10 cellular contexts compared by ENCODE assay signal in genomic region chr1:154453577-154454352, GRCh38. TPM values are rescaled to one million over a fixed set of nuclear protein-coding genes. Genes with fewer than 3 reads are reported as not detected.
DNase-seq lines count a peak whose midpoint lies in the region; ATAC-seq and TF ChIP-seq lines count a peak whose summit lies in the region.
"Had no signal": no experiment of that assay in that cellular context is flagged by ENCODE, and none has a peak within 500 bp of the region (broad histone marks: within the 10 kb centered on the region; RNA-seq: fewer than 3 reads in every experiment).

No MANE protein-coding gene starts in this region.

- H3K9me3 ChIP-seq in right atrium auricular region, result no peaks in the 10 kb centered on the region
- H3K9me3 ChIP-seq in heart left ventricle, result no peaks in the 10 kb centered on the region
- H3K9me3 ChIP-seq in vagina, result no peaks in the 10 kb centered on the region

- no peak for TF ChIP-seq POLR2A in heart left ventricle (IDR thresholded peaks at IDR 0.05)
- TF ChIP-seq POLR2A in vagina (IDR thresholded peaks at IDR 0.05), result no peak

- H3K9me3 Mint-ChIP-seq in activated T-helper 17 cell treated with anti-CD3 and anti-CD28 coated beads, Interleukin-2, amount 50 U/mL, for 72 hours, result no peaks in the 10 kb centered on the region
- no peaks in the 10 kb centered on the region for H3K9me3 Mint-ChIP-seq in activated T-cell treated with anti-CD3 and anti-CD28 coated beads, Interleukin-2, amount 50 U/mL, for 72 hours

- TF ChIP-seq CTCF in right atrium auricular region (IDR thresholded peaks at IDR 0.05) (no peak), heart left ventricle (IDR thresholded peaks at IDR 0.05) (no peak), vagina (IDR thresholded peaks at IDR 0.05) (no peak)

- no peak overlapping the region for H3K4me3 ChIP-seq in right atrium auricular region
- H3K4me3 ChIP-seq in heart left ventricle, result no peak overlapping the region
- no peak overlapping the region for H3K4me3 ChIP-seq in vagina

- H3K27me3 ChIP-seq in right atrium auricular region (no peaks in the 10 kb centered on the region), heart left ventricle (no peaks in the 10 kb centered on the region), vagina (no peaks in the 10 kb centered on the region)

- peak overlapping the region; percentile 43 for H3K4me3 Mint-ChIP-seq in activated T-helper 17 cell treated with anti-CD3 and anti-CD28 coated beads, Interleukin-2, amount 50 U/mL, for 72 hours
- peak overlapping the region in 1 of 2 donors; percentile 13 for H3K4me3 Mint-ChIP-seq in activated T-cell treated with anti-CD3 and anti-CD28 coated beads, Interleukin-2, amount 50 U/mL, for 72 hours

- peaks cover 0 to 9% of the 10 kb centered on the region in 2 donors for H3K4me1 ChIP-seq in right atrium auricular region
- peaks cover 0 to 44% (median 8%) of the 10 kb centered on the region in 12 donors for H3K4me1 ChIP-seq in heart left ventricle
- H3K4me1 ChIP-seq in vagina, result peaks cover 9% of the 10 kb centered on the region

- H3K27ac Mint-ChIP-seq in activated T-helper 17 cell treated with anti-CD3 and anti-CD28 coated beads, Interleukin-2, amount 50 U/mL, for 72 hours, result no peak overlapping the region
- H3K27ac Mint-ChIP-seq in activated T-cell treated with anti-CD3 and anti-CD28 coated beads, Interleukin-2, amount 50 U/mL, for 72 hours, result no peak overlapping the region
- H3K27ac Mint-ChIP-seq: progenitor cell of endocrine pancreas had no signal

- H3K27ac ChIP-seq in right atrium auricular region (no peak overlapping the region), heart left ventricle (peak overlapping the region in 2 of 12 donors; percentile 15 to 71), vagina (peak overlapping the region; percentile 20)

- peak; percentile 85 for ATAC-seq in Right ventricle myocardium inferior
- ATAC-seq in activated T-helper 17 cell treated with anti-CD3 and anti-CD28 coated beads, Interleukin-2, amount 50 U/mL, for 72 hours (replicated peaks), result peak; percentile 68
- ATAC-seq in heart left ventricle, result peak; percentile 45 to 82 (median 76)
- no peak for ATAC-seq in activated T-cell treated with anti-CD3 and anti-CD28 coated beads, Interleukin-2, amount 50 U/mL, for 72 hours (replicated peaks in 1 of 2)
- ATAC-seq: Panc1 had no signal

- H3K36me3 ChIP-seq in right atrium auricular region, result peaks cover 33% of the 10 kb centered on the region
- H3K36me3 ChIP-seq in heart left ventricle, result peaks cover 0 to 62% (median 35%) of the 10 kb centered on the region in 9 donors
- H3K36me3 ChIP-seq in vagina, result peaks cover 0 to 40% of the 10 kb centered on the region in 2 donors

- H3K36me3 Mint-ChIP-seq in activated T-helper 17 cell treated with anti-CD3 and anti-CD28 coated beads, Interleukin-2, amount 50 U/mL, for 72 hours (ENCODE audit: low read depth), result peaks cover 97% of the 10 kb centered on the region
- H3K36me3 Mint-ChIP-seq in activated T-cell treated with anti-CD3 and anti-CD28 coated beads, Interleukin-2, amount 50 U/mL, for 72 hours (ENCODE audit: insufficient read depth in 2 of 2), result peaks cover 2 to 5% of the 10 kb centered on the region in 2 donors

- DNase-seq in Right ventricle myocardium inferior (ENCODE audit: missing footprints), result no peak
- DNase-seq in right atrium auricular region (ENCODE audit: low spot score), result no peak
- no peak for DNase-seq in heart left ventricle
- DNase-seq in vagina (ENCODE audit: extremely low spot score in 2 of 2), result no peak
- DNase-seq in activated effector memory CD4-positive, alpha-beta T cell treated with anti-CD3 and anti-CD28 coated beads, Interleukin-2, amount 50 U/mL, for 16 hours, result no peak
- DNase-seq in activated T-cell treated with anti-CD3 and anti-CD28 coated beads, Interleukin-2, amount 50 U/mL, for 72 hours, result no peak
- no peak for DNase-seq in NCI-H2107 treated with DMSO at 0.1 percent for 48 hours (lab: John Stamatoyannopoulos, UW; ENCODE audit: unreplicated experiment)

- H3K27me3 Mint-ChIP-seq in activated T-helper 17 cell treated with anti-CD3 and anti-CD28 coated beads, Interleukin-2, amount 50 U/mL, for 72 hours, result no peaks in the 10 kb centered on the region
- H3K27me3 Mint-ChIP-seq in activated T-cell treated with anti-CD3 and anti-CD28 coated beads, Interleukin-2, amount 50 U/mL, for 72 hours (ENCODE audit: low read depth), result peaks cover 9% of the 10 kb centered on the region

- intact Hi-C loops in Right ventricle myocardium inferior (cut with DNase I) (no loop called here), heart left ventricle (cut with DNase I) (loop anchor here in 1 of 10 donors (5.0 kb wide), 1 partner anchor 46 kb away; the partner anchor contains the start of gene IL6R), vagina (cut with DNase I) (no loop called here)

- H3K4me1 Mint-ChIP-seq in activated T-helper 17 cell treated with anti-CD3 and anti-CD28 coated beads, Interleukin-2, amount 50 U/mL, for 72 hours, result peaks cover 27% of the 10 kb centered on the region
- H3K4me1 Mint-ChIP-seq in activated T-cell treated with anti-CD3 and anti-CD28 coated beads, Interleukin-2, amount 50 U/mL, for 72 hours (ENCODE audit: low read depth), result peaks cover 25% of the 10 kb centered on the region

- 60 to 74% (median 67%) methylated on average over 5 of the region's 5 CpGs for WGBS in heart left ventricle, 4 donors

RNA-seq across cellular contexts. Expression of gene TDRD10, which starts 48.3 kb away (rescaled TPM):
- 2.2 TPM for total RNA-seq in Right ventricle myocardium inferior
- 1 to 10 TPM in 1 of 2 donors, under 1 TPM in 1; 0.85 to 1.8 TPM for total RNA-seq in right atrium auricular region
- total RNA-seq in activated T-helper 17 cell treated with anti-CD3 and anti-CD28 coated beads, Interleukin-2, amount 50 U/mL, for 72 hours, result not detected
- total RNA-seq in heart left ventricle, result 1 to 10 TPM in 8 of 9 donors, under 1 TPM in 1; 0.71 to 3.4 (median 1.8) TPM
- 1 to 10 TPM; 2.9 to 3.0 TPM for polyA plus RNA-seq in heart left ventricle
- 4.9 TPM for total RNA-seq in vagina
- total RNA-seq in activated T-cell treated with anti-CD3 and anti-CD28 coated beads, Interleukin-2, amount 50 U/mL, for 72 hours, result under 1 TPM in 1 of 2 donors, not detected in 1; 0.86 TPM
- total RNA-seq: progenitor cell of endocrine pancreas had no signal

RNA-seq across cellular contexts. Expression of gene SHE, which starts 48.4 kb away (rescaled TPM):
- total RNA-seq in Right ventricle myocardium inferior (11.3 TPM), right atrium auricular region (10 to 100 TPM; 10.8 to 19.9 TPM), heart left ventricle (10 to 100 TPM; 11.1 to 19.4 (median 11.9) TPM), vagina (23.8 TPM)
- under 1 TPM in 1 of 2 donors, not detected in 1; 0.03 TPM for total RNA-seq in activated T-helper 17 cell treated with anti-CD3 and anti-CD28 coated beads, Interleukin-2, amount 50 U/mL, for 72 hours
- 10 to 100 TPM; 10.1 to 17.7 TPM for polyA plus RNA-seq in heart left ventricle
- under 1 TPM; 0.19 to 0.49 TPM for total RNA-seq in activated T-cell treated with anti-CD3 and anti-CD28 coated beads, Interleukin-2, amount 50 U/mL, for 72 hours
- total RNA-seq: progenitor cell of endocrine pancreas had no signal

RNA-seq across cellular contexts. Expression of gene IL6R, which starts 48.6 kb away (rescaled TPM):
- total RNA-seq in Right ventricle myocardium inferior, result 13.1 TPM
- total RNA-seq in right atrium auricular region, result 10 to 100 TPM; 11.8 to 21.8 TPM
- total RNA-seq in activated T-helper 17 cell treated with anti-CD3 and anti-CD28 coated beads, Interleukin-2, amount 50 U/mL, for 72 hours, result 10 to 100 TPM; 38.2 to 41.2 TPM
- total RNA-seq in heart left ventricle, result 10 to 100 TPM in 6 of 9 donors, 1 to 10 TPM in 3; 5.7 to 26.6 (median 13.1) TPM
- 1 to 10 TPM; 3.4 to 8.6 TPM for polyA plus RNA-seq in heart left ventricle
- 50.8 TPM for total RNA-seq in vagina
- 10 to 100 TPM in 1 of 2 donors, 1 to 10 TPM in 1; 5.7 to 12.6 TPM for total RNA-seq in activated T-cell treated with anti-CD3 and anti-CD28 coated beads, Interleukin-2, amount 50 U/mL, for 72 hours

Comparison
In these comparisons a context has a peak if more than half of its experiments do, and no peak if none do; other contexts are left out.
1. ATAC-seq: peak in Right ventricle myocardium inferior (single experiment), activated T-helper 17 cell treated with anti-CD3 and anti-CD28 coated beads, Interleukin-2, amount 50 U/mL, for 72 hours (single experiment) and heart left ventricle (4 of 4); none in activated T-cell treated with anti-CD3 and anti-CD28 coated beads, Interleukin-2, amount 50 U/mL, for 72 hours (0 of 2).